ENCODE assay signal across 8 cellular contexts in the genomic region with DNA sequence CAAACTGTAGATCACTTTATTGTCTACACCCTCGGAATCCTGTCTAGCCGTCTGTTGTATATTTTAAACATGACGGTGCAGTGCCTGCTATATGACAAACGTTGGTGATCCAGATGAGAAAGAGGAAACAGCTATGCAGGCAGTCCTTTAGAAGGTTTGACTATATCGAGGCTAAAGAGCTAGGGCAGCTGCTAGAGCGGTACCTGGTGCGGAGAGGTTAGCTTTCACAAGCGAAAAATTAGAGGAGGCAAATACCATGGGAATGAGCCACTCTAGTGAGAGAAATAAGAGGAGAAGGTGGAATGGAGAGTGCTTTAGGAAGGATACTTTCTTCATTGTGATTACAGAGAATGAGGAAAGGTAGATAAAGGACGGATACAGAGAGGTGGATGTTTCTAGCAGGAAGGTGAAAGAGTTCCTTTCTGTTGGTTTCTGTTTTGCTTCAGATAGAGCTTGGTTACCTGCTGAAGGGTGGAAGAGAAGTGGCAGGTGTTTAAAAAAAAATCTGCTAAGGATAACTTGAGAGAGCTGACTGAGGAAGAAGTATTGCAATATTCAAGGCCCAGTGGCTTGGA. TPM values are rescaled to one million over a fixed set of nuclear protein-coding genes. Genes with fewer than 3 reads are reported as not detected.
DNase-seq lines count a peak whose midpoint lies in the region; ATAC-seq and TF ChIP-seq lines count a peak whose summit lies in the region.

No MANE protein-coding gene starts in this region.

- DNase-seq in GM10266 (ENCODE audit: extremely low spot score) (peak; percentile 17), foreskin fibroblast (no peak), psoas muscle (no peak), OCI-M2 (lab: John Stamatoyannopoulos, UW; ENCODE audit: unreplicated experiment) (no peak), NCI-H446 treated with DMSO at 0.1 percent for 48 hours (lab: John Stamatoyannopoulos, UW) (no peak)

- peak overlapping the region; percentile 76 for H3K4me3 ChIP-seq in WI38 (ENCODE audit: low read depth, low read length)
- H3K4me3 ChIP-seq in foreskin fibroblast (ENCODE audit: low read depth in 1 of 2, low read length in 2 of 2): peak overlapping the region; percentile 65 to 82
- peak overlapping the region; percentile 96 for H3K4me3 ChIP-seq in psoas muscle

- H3K27me3 ChIP-seq in psoas muscle (ENCODE audit: insufficient read depth in 3 of 3, low read length in 2 of 3): no peaks in the 10 kb centered on the region

- no peak for TF ChIP-seq CTCF in GM10266 (IDR thresholded peaks at IDR 0.05; ENCODE audit: control insufficient read depth, insufficient read depth, low read depth, missing control alignments)
- TF ChIP-seq CTCF in WI38 (IDR thresholded peaks at IDR 0.05; ENCODE audit: low read depth, low read length): no peak
- no peak for TF ChIP-seq CTCF in foreskin fibroblast (IDR thresholded peaks at IDR 0.05; ENCODE audit: low read depth, low read length)
- TF ChIP-seq CTCF in psoas muscle (IDR thresholded peaks at IDR 0.05): no peak

- peak overlapping the region; percentile 100 for H3K27ac ChIP-seq in psoas muscle

- WGBS in psoas muscle, 3 donors: 15 to 19% (median 19%) methylated on average over 9 of the region's 9 CpGs

- H3K4me1 ChIP-seq in psoas muscle: peaks cover 21% of the 10 kb centered on the region

- peak; percentile 7 for ATAC-seq in HG03520 (IDR thresholded peaks at IDR 0.05; ENCODE audit: unreplicated experiment)
- ATAC-seq in psoas muscle: peak in 1 of 4 donors; percentile 2
- ATAC-seq in GM19324 (IDR thresholded peaks at IDR 0.05; ENCODE audit: low FRiP score, unreplicated experiment): no peak

- no peaks in the 10 kb centered on the region for H3K9me3 ChIP-seq in psoas muscle

- no peaks in the 10 kb centered on the region for H3K36me3 ChIP-seq in psoas muscle (ENCODE audit: insufficient read depth in 1 of 2, low read depth in 1 of 2)

- intact Hi-C loops in psoas muscle (cut with DNase I): no loop called here

RNA-seq across cellular contexts. Expression of a gene that starts 1.0 kb away (rescaled TPM):
- 10 to 100 TPM; 26.9 to 33.1 (median 31.3) TPM for total RNA-seq in psoas muscle
- polyA plus RNA-seq in psoas muscle: 10 to 100 TPM in 2 of 3 donors, 1 to 10 TPM in 1; 6.2 to 36.1 (median 10.8) TPM
